Comparison of ENCODE assay signal across 19 cellular contexts in the genomic region with DNA sequence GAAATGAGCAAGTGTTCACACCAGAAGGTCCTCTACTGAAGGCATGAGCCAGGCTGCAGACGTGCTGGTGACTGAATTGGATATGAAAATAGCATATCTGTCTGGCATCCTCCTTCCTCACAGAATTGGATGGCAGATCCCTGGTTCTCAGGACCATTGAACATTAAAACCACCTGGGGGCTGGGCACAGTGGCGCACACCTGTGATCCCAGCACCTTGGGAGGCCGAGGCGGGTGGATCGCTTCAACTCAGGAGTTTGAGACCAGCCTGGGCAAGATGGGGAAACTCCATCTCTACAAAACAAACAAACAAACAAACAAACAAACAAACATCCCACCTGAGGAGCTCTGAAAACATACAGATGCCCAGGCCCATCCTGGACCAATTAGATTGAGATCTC. TPM values are rescaled to one million over a fixed set of nuclear protein-coding genes. Genes with fewer than 3 reads are reported as not detected.
A peak's percentile ranks its signal among the peaks of the same experiment; 100 is the strongest.
DNase-seq lines count a peak whose midpoint lies in the region; ATAC-seq and TF ChIP-seq lines count a peak whose summit lies in the region.
"Had no signal": no experiment of that assay in that cellular context is flagged by ENCODE, and none has a peak within 500 bp of the region (broad histone marks: within the 10 kb centered on the region; RNA-seq: fewer than 3 reads in every experiment).

No MANE protein-coding gene starts in this region.

- H3K4me3 ChIP-seq in liver (ENCODE audit: low read depth in 1 of 3, low read length in 3 of 3) (no peak overlapping the region), stomach (no peak overlapping the region)
- H3K4me3 ChIP-seq: thyroid gland had no signal

- intact Hi-C loops in stomach (cut with DNase I; ENCODE audit: low total_unique reads), result no loop called here

- peak; percentile 24 for DNase-seq in activated effector memory CD4-positive, alpha-beta T cell treated with anti-CD3 and anti-CD28 coated beads, Interleukin-2, amount 50 U/mL, for 16 hours
- no peak for DNase-seq in activated effector memory CD4-positive, alpha-beta T cell treated with Interleukin-2 at 50 U/mL for 16 hours
- DNase-seq in stomach, result no peak
- no peak for DNase-seq in hepatic stellate cell (ENCODE audit: low spot score)
- no peak for DNase-seq in stimulated activated naive CD8-positive, alpha-beta T cell treated with anti-CD3 and anti-CD28 coated beads, Interleukin-15, amount 100 ng/mL, for 72 hours
- DNase-seq: activated CD4-positive, alpha-beta T cell treated with anti-CD3 and anti-CD28 coated beads, Interleukin-2, amount 50 U/mL, for 4 hours; activated naive CD8-positive, alpha-beta T cell treated with anti-CD3 and anti-CD28 coated beads, Interleukin-2, amount 10 ng/mL, durations not matched to agents 7 days and 5 days; activated T-cell treated with anti-CD3 and anti-CD28 coated beads, Interleukin-2, amount 50 U/mL, for 4 hours; natural killer cell; NCI-H187; SHP77; thyroid gland had no signal

- WGBS in liver, result 95% methylated on average over 5 of the region's 5 CpGs
- 94 to 96% (median 95%) methylated on average over 5 of the region's 5 CpGs for WGBS in stomach, 5 donors

- no peak for ATAC-seq in HG03095 (IDR thresholded peaks at IDR 0.05; ENCODE audit: unreplicated experiment)
- ATAC-seq in stimulated activated naive CD8-positive, alpha-beta T cell treated with anti-CD3 and anti-CD28 coated beads, Interleukin-15, amount 100 ng/mL, for 72 hours, result no peak
- ATAC-seq: activated T-cell treated with anti-CD3 and anti-CD28 coated beads, Interleukin-2, amount 50 U/mL, for 4 hours; natural killer cell had no signal

- H3K36me3 ChIP-seq in liver (ENCODE audit: control insufficient read depth in 4 of 4, insufficient read depth in 3 of 4, low read depth in 1 of 4, low read length in 3 of 4) (no peaks in the 10 kb centered on the region), stomach (no peaks in the 10 kb centered on the region)
- H3K36me3 ChIP-seq: thyroid gland had no signal

- H3K9me3 ChIP-seq in liver (ENCODE audit: control insufficient read depth in 4 of 4, low read length in 3 of 4) (no peaks in the 10 kb centered on the region), stomach (no peaks in the 10 kb centered on the region)
- H3K9me3 ChIP-seq: thyroid gland had no signal

- H3K9ac ChIP-seq in liver (ENCODE audit: low read depth in 1 of 2, low read length in 2 of 2), result no peak overlapping the region

- no peaks in the 10 kb centered on the region for H3K36me3 Mint-ChIP-seq in brain
- H3K36me3 Mint-ChIP-seq: activated naive CD8-positive, alpha-beta T cell treated with anti-CD3 and anti-CD28 coated beads, Interleukin-2, amount 10 ng/mL, durations not matched to agents 7 days and 5 days; natural killer cell had no signal

- peaks cover 47% of the 10 kb centered on the region for H3K4me1 Mint-ChIP-seq in brain
- peaks cover 12% of the 10 kb centered on the region for H3K4me1 Mint-ChIP-seq in stimulated activated naive CD8-positive, alpha-beta T cell treated with anti-CD3 and anti-CD28 coated beads, Interleukin-15, amount 100 ng/mL, for 72 hours
- H3K4me1 Mint-ChIP-seq: activated naive CD8-positive, alpha-beta T cell treated with anti-CD3 and anti-CD28 coated beads, Interleukin-2, amount 10 ng/mL, durations not matched to agents 7 days and 5 days had no signal

- peak overlapping the region in 4 of 5 experiments; percentile 14 to 89 (median 79) for H3K27ac Mint-ChIP-seq in brain
- no peak overlapping the region for H3K27ac Mint-ChIP-seq in stimulated activated naive CD8-positive, alpha-beta T cell treated with anti-CD3 and anti-CD28 coated beads, Interleukin-15, amount 100 ng/mL, for 72 hours
- H3K27ac Mint-ChIP-seq: activated naive CD8-positive, alpha-beta T cell treated with anti-CD3 and anti-CD28 coated beads, Interleukin-2, amount 10 ng/mL, durations not matched to agents 7 days and 5 days; natural killer cell had no signal

- H3K27ac ChIP-seq in liver (ENCODE audit: low read depth in 1 of 2, low read length in 2 of 2) (peak overlapping the region; percentile 72 to 90), stomach (peak overlapping the region in 4 of 5 donors; percentile 26 to 78 (median 54))
- H3K27ac ChIP-seq: thyroid gland, VCaP had no signal

- no peak for TF ChIP-seq POLR2A in stomach (IDR thresholded peaks at IDR 0.05)

- no peak for TF ChIP-seq EP300 in stomach (IDR thresholded peaks at IDR 0.05)

- peaks cover 2 to 30% (median 15%) of the 10 kb centered on the region in 4 donors for H3K4me1 ChIP-seq in liver (ENCODE audit: control insufficient read depth in 4 of 4, insufficient read depth in 4 of 4, low read length in 3 of 4)
- H3K4me1 ChIP-seq in stomach, result peaks cover 6 to 31% (median 22%) of the 10 kb centered on the region in 4 donors

- TF ChIP-seq CTCF in brain (conservative IDR thresholded peaks at IDR 0.05) (no peak), liver (IDR thresholded peaks at IDR 0.05; ENCODE audit: low read depth, low read length, missing input control) (no peak), stomach (IDR thresholded peaks at IDR 0.05) (no peak)

- H3K4me3 Mint-ChIP-seq in brain, result no peak overlapping the region
- H3K4me3 Mint-ChIP-seq in stimulated activated naive CD8-positive, alpha-beta T cell treated with anti-CD3 and anti-CD28 coated beads, Interleukin-15, amount 100 ng/mL, for 72 hours, result no peak overlapping the region
- H3K4me3 Mint-ChIP-seq: activated naive CD8-positive, alpha-beta T cell treated with anti-CD3 and anti-CD28 coated beads, Interleukin-2, amount 10 ng/mL, durations not matched to agents 7 days and 5 days; activated T-cell treated with anti-CD3 and anti-CD28 coated beads, Interleukin-2, amount 50 U/mL, for 4 hours; natural killer cell had no signal

- H3K27me3 ChIP-seq in liver (ENCODE audit: control insufficient read depth in 4 of 4, insufficient read depth in 4 of 4, low read length in 3 of 4), result no peaks in the 10 kb centered on the region
- H3K27me3 ChIP-seq in stomach, result no peaks in the 10 kb centered on the region
- H3K27me3 ChIP-seq: thyroid gland had no signal

- TF ChIP-seq RAD21 in liver (IDR thresholded peaks at IDR 0.05), result no peak

- H3K27me3 Mint-ChIP-seq in brain, result peaks cover 11% of the 10 kb centered on the region
- H3K27me3 Mint-ChIP-seq in stimulated activated naive CD8-positive, alpha-beta T cell treated with anti-CD3 and anti-CD28 coated beads, Interleukin-15, amount 100 ng/mL, for 72 hours, result peaks cover 15% of the 10 kb centered on the region
- H3K27me3 Mint-ChIP-seq: activated naive CD8-positive, alpha-beta T cell treated with anti-CD3 and anti-CD28 coated beads, Interleukin-2, amount 10 ng/mL, durations not matched to agents 7 days and 5 days had no signal

- H3K9me3 Mint-ChIP-seq in brain, result peaks cover 0 to 3% (median 0%) of the 10 kb centered on the region in 5 experiments
- no peaks in the 10 kb centered on the region for H3K9me3 Mint-ChIP-seq in stimulated activated naive CD8-positive, alpha-beta T cell treated with anti-CD3 and anti-CD28 coated beads, Interleukin-15, amount 100 ng/mL, for 72 hours
- H3K9me3 Mint-ChIP-seq: activated naive CD8-positive, alpha-beta T cell treated with anti-CD3 and anti-CD28 coated beads, Interleukin-2, amount 10 ng/mL, durations not matched to agents 7 days and 5 days; activated T-cell treated with anti-CD3 and anti-CD28 coated beads, Interleukin-2, amount 50 U/mL, for 4 hours; natural killer cell had no signal

TF ChIP-seq in liver, 16 proteins besides CTCF, POLR2A, EP300 and RAD21 (continues in another document):
- TF ChIP-seq HNF4A (conservative IDR thresholded peaks at IDR 0.05) (no peak), RXRA (IDR thresholded peaks at IDR 0.05) (no peak), NR2F2 (IDR thresholded peaks at IDR 0.05) (no peak), HNF4G (IDR thresholded peaks at IDR 0.05) (no peak), YY1 (IDR thresholded peaks at IDR 0.05) (no peak), FOXA1 (IDR thresholded peaks at IDR 0.05) (no peak)
- TF ChIP-seq, protein P1, sequence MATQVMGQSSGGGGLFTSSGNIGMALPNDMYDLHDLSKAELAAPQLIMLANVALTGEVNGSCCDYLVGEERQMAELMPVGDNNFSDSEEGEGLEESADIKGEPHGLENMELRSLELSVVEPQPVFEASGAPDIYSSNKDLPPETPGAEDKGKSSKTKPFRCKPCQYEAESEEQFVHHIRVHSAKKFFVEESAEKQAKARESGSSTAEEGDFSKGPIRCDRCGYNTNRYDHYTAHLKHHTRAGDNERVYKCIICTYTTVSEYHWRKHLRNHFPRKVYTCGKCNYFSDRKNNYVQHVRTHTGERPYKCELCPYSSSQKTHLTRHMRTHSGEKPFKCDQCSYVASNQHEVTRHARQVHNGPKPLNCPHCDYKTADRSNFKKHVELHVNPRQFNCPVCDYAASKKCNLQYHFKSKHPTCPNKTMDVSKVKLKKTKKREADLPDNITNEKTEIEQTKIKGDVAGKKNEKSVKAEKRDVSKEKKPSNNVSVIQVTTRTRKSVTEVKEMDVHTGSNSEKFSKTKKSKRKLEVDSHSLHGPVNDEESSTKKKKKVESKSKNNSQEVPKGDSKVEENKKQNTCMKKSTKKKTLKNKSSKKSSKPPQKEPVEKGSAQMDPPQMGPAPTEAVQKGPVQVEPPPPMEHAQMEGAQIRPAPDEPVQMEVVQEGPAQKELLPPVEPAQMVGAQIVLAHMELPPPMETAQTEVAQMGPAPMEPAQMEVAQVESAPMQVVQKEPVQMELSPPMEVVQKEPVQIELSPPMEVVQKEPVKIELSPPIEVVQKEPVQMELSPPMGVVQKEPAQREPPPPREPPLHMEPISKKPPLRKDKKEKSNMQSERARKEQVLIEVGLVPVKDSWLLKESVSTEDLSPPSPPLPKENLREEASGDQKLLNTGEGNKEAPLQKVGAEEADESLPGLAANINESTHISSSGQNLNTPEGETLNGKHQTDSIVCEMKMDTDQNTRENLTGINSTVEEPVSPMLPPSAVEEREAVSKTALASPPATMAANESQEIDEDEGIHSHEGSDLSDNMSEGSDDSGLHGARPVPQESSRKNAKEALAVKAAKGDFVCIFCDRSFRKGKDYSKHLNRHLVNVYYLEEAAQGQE (IDR thresholded peaks at IDR 0.05), result no peak
- TF ChIP-seq, protein P2, sequence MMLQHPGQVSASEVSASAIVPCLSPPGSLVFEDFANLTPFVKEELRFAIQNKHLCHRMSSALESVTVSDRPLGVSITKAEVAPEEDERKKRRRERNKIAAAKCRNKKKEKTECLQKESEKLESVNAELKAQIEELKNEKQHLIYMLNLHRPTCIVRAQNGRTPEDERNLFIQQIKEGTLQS (IDR thresholded peaks at IDR 0.05), result no peak

RNA-seq across cellular contexts. Expression of a gene that starts 23.4 kb away (rescaled TPM):
- polyA plus RNA-seq in brain (ENCODE audit: insufficient read depth, low read depth, low replicate concordance) (not detected), liver (not detected), stomach (under 1 TPM in 1 of 3 donors, not detected in 2; 0.76 TPM)
- total RNA-seq in liver (not detected), stomach (not detected)
- total RNA-seq: activated naive CD8-positive, alpha-beta T cell treated with anti-CD3 and anti-CD28 coated beads, Interleukin-2, amount 10 ng/mL, durations not matched to agents 7 days and 5 days; activated T-cell treated with anti-CD3 and anti-CD28 coated beads, Interleukin-2, amount 50 U/mL, for 4 hours; bronchial epithelial cell; lung microvascular endothelial cell; natural killer cell; T-helper 1 cell treated with Interleukin-12 subunit alpha and Interleukin-12 subunit beta and Interleukin-4 antibody, amounts not matched to agents 30 ng/mL and 1 ng/mL, for 36 hours; thyroid gland had no signal

RNA-seq across cellular contexts. Expression of a gene that starts 39.6 kb away (rescaled TPM):
- polyA plus RNA-seq in brain (ENCODE audit: insufficient read depth, low read depth, low replicate concordance) (not detected), liver (not detected), stomach (under 1 TPM in 1 of 3 donors, not detected in 2; 0.31 TPM)
- total RNA-seq in liver (under 1 TPM in 1 of 2 donors, not detected in 1; 0.33 TPM), stomach (not detected)
- total RNA-seq: activated naive CD8-positive, alpha-beta T cell treated with anti-CD3 and anti-CD28 coated beads, Interleukin-2, amount 10 ng/mL, durations not matched to agents 7 days and 5 days; activated T-cell treated with anti-CD3 and anti-CD28 coated beads, Interleukin-2, amount 50 U/mL, for 4 hours; bronchial epithelial cell; lung microvascular endothelial cell; natural killer cell; T-helper 1 cell treated with Interleukin-12 subunit alpha and Interleukin-12 subunit beta and Interleukin-4 antibody, amounts not matched to agents 30 ng/mL and 1 ng/mL, for 36 hours; thyroid gland had no signal

Comparison
In these comparisons a context has a peak if more than half of its experiments do, and no peak if none do; other contexts are left out.
1. H3K27ac Mint-ChIP-seq: peak in brain (4 of 5); none in stimulated activated naive CD8-positive, alpha-beta T cell treated with anti-CD3 and anti-CD28 coated beads, Interleukin-15, amount 100 ng/mL, for 72 hours (0 of 2).